16 cellular contexts compared by ENCODE assay signal in genomic region chr6:43283514-43283901, GRCh38. TPM values are rescaled to one million over a fixed set of nuclear protein-coding genes. Genes with fewer than 3 reads are reported as not detected.
A peak's percentile ranks its signal among the peaks of the same experiment; 100 is the strongest.
DNase-seq lines count a peak whose midpoint lies in the region; TF ChIP-seq lines count a peak whose summit lies in the region.
"Had no signal": no experiment of that assay in that cellular context is flagged by ENCODE, and none has a peak within 500 bp of the region (broad histone marks: within the 10 kb centered on the region; RNA-seq: fewer than 3 reads in every experiment).

No MANE protein-coding gene starts in this region.

- peak overlapping the region; percentile 2 for H2AK5ac ChIP-seq in neuronal stem cell (ENCODE audit: low read depth, low read length)

- DNase-seq in neuronal stem cell (ENCODE audit: low spot score), result no peak
- no peak for DNase-seq in inferior parietal cortex (ENCODE audit: extremely low spot score)
- no peak for DNase-seq in NCI-H446 (lab: John Stamatoyannopoulos, UW)
- DNase-seq in NCI-H2171 treated with DMSO at 0.1 percent for 48 hours (lab: John Stamatoyannopoulos, UW), result no peak
- DNase-seq: ACHN; BE2C; Caco-2; CD4-positive, alpha-beta T cell; GF-D8; GM23248; HCEC 1CT had no signal

- H2BK120ac ChIP-seq in neuronal stem cell (ENCODE audit: low read depth, low read length), result peak overlapping the region; percentile 14

- H3F3A ChIP-seq in DOHH2 (ENCODE audit: control insufficient read depth, insufficient read depth), result no peaks in the 10 kb centered on the region

- no peaks in the 10 kb centered on the region for H3K79me2 ChIP-seq in DOHH2 (ENCODE audit: control insufficient read depth, low read length)

- H3K4me1 ChIP-seq in BLaER1 treated with 17β-estradiol and CSF1 and Interleukin-3, amounts not matched to agents 10 nM and 100 nM, result peaks cover 34 to 52% (median 41%) of the 10 kb centered on the region in 10 experiments
- peaks cover 18% of the 10 kb centered on the region for H3K4me1 ChIP-seq in DOHH2 (ENCODE audit: control insufficient read depth, low read length)
- peaks cover 4 to 10% of the 10 kb centered on the region in 2 donors for H3K4me1 ChIP-seq in neuronal stem cell (ENCODE audit: control insufficient read depth in 2 of 2, insufficient read depth in 1 of 2, low read depth in 1 of 2, low read length in 2 of 2)
- H3K4me1 ChIP-seq: BE2C had no signal

- H2BK15ac ChIP-seq in neuronal stem cell (ENCODE audit: low read length), result no peak overlapping the region

- H3K4me3 ChIP-seq in BLaER1 treated with 17β-estradiol and CSF1 and Interleukin-3, amounts not matched to agents 10 nM and 100 nM, result no peak overlapping the region
- peak overlapping the region; percentile 55 for H3K4me3 ChIP-seq in DOHH2 (ENCODE audit: low read length)
- H3K4me3 ChIP-seq in neuronal stem cell (ENCODE audit: low read length in 2 of 2), result no peak overlapping the region
- H3K4me3 ChIP-seq: GM23248 had no signal

- H4K8ac ChIP-seq in neuronal stem cell (ENCODE audit: low read depth, low read length), result no peak overlapping the region

- H3K18ac ChIP-seq in neuronal stem cell (ENCODE audit: low read length), result no peak overlapping the region

- peak overlapping the region; percentile 32 for H3K23ac ChIP-seq in neuronal stem cell (ENCODE audit: low read depth, low read length, poor library complexity)

- no peak overlapping the region for H4K91ac ChIP-seq in neuronal stem cell (ENCODE audit: low read depth, low read length, poor library complexity)

- no peak overlapping the region for H2BK12ac ChIP-seq in neuronal stem cell (ENCODE audit: low read length)

- no peak overlapping the region for H3K4ac ChIP-seq in neuronal stem cell (ENCODE audit: low read length)

- peaks cover 11 to 29% (median 21%) of the 10 kb centered on the region in 11 experiments; a peak in 20 of 22 replicates for H3K27me3 ChIP-seq in BLaER1 treated with 17β-estradiol and CSF1 and Interleukin-3, amounts not matched to agents 10 nM and 100 nM
- no peaks in the 10 kb centered on the region for H3K27me3 ChIP-seq in DOHH2 (ENCODE audit: control insufficient read depth, low read length)
- peaks cover 0 to 3% (median 0%) of the 10 kb centered on the region in 3 experiments for H3K27me3 ChIP-seq in neuronal stem cell (ENCODE audit: control insufficient read depth in 3 of 3, insufficient read depth in 3 of 3, low read depth in 1 of 3, low read length in 3 of 3)
- H3K27me3 ChIP-seq: BE2C had no signal

- H3K9me2 ChIP-seq in DOHH2 (replicated peaks; ENCODE audit: control insufficient read depth, low read length), result no peaks in the 10 kb centered on the region

- H3K27ac ChIP-seq in BLaER1 treated with 17β-estradiol and CSF1 and Interleukin-3, amounts not matched to agents 10 nM and 100 nM, result no peak overlapping the region
- H3K27ac ChIP-seq in DOHH2 (ENCODE audit: low read depth, low read length) (no peak overlapping the region), VCaP (peak overlapping the region; percentile 15; the same call in 1 of the 2 replicates), neuronal stem cell (replicated peaks; ENCODE audit: low read length) (no peak overlapping the region)
- H3K27ac ChIP-seq: C4-2B, GM23248, HL-60 had no signal

- no peak for TF ChIP-seq CTCF in DOHH2 (IDR thresholded peaks at IDR 0.05; ENCODE audit: low read depth, low read length, poor library complexity, severe bottlenecking)
- TF ChIP-seq CTCF in VCaP (conservative IDR thresholded peaks at IDR 0.05), result no peak

- H3K9ac ChIP-seq in BLaER1 treated with 17β-estradiol and CSF1 and Interleukin-3, amounts not matched to agents 10 nM and 100 nM, result no peak overlapping the region; a peak in 1 of 22 replicates
- H3K9ac ChIP-seq in neuronal stem cell (ENCODE audit: low read depth, low read length, poor library complexity), result no peak overlapping the region
- H3K9ac ChIP-seq: GM23248 had no signal

- no peak overlapping the region for H3K14ac ChIP-seq in neuronal stem cell (ENCODE audit: low read length)

- WGBS in neuronal stem cell (ENCODE audit: extremely low coverage in 2 of 2, insufficient read length in 2 of 2, insufficient replicate concordance in 1 of 2), 2 donors, result no CpG with 5 or more reads among the region's 18 CpGs

- H3K36me3 ChIP-seq in BLaER1 treated with 17β-estradiol and CSF1 and Interleukin-3, amounts not matched to agents 10 nM and 100 nM, result no peaks in the 10 kb centered on the region
- H3K36me3 ChIP-seq in DOHH2 (ENCODE audit: control insufficient read depth, low read length) (no peaks in the 10 kb centered on the region), neuronal stem cell (replicated peaks in 1 of 2; ENCODE audit: control insufficient read depth in 2 of 2, insufficient read depth in 2 of 2, low read length in 2 of 2) (no peaks in the 10 kb centered on the region)
- H3K36me3 ChIP-seq: BE2C had no signal

- H2AFZ ChIP-seq in neuronal stem cell (ENCODE audit: low read length), result no peak overlapping the region
- H2AFZ ChIP-seq: GM23248 had no signal

- no peaks in the 10 kb centered on the region for H3K9me3 ChIP-seq in BLaER1 treated with 17β-estradiol and CSF1 and Interleukin-3, amounts not matched to agents 10 nM and 100 nM (replicated peaks in 1 of 11)
- no peaks in the 10 kb centered on the region for H3K9me3 ChIP-seq in DOHH2 (ENCODE audit: control insufficient read depth, insufficient read depth, low read length)
- no peaks in the 10 kb centered on the region for H3K9me3 ChIP-seq in neuronal stem cell (replicated peaks in 1 of 2; ENCODE audit: control insufficient read depth in 2 of 2, insufficient read depth in 1 of 2, low read depth in 1 of 2, low read length in 2 of 2)
- H3K9me3 ChIP-seq: BE2C, Caco-2 had no signal

- no peak overlapping the region for H2BK5ac ChIP-seq in neuronal stem cell (ENCODE audit: low read length)

- no peaks in the 10 kb centered on the region for H4K20me1 ChIP-seq in BLaER1 treated with 17β-estradiol and CSF1 and Interleukin-3, amounts not matched to agents 10 nM and 100 nM
- no peaks in the 10 kb centered on the region for H4K20me1 ChIP-seq in DOHH2 (ENCODE audit: control insufficient read depth, insufficient read depth, low read depth, low read length)

- peak overlapping the region in 10 of 11 experiments; percentile 32 to 68 (median 48); a peak in 10 of 22 replicates for H3K4me2 ChIP-seq in BLaER1 treated with 17β-estradiol and CSF1 and Interleukin-3, amounts not matched to agents 10 nM and 100 nM
- H3K4me2 ChIP-seq in DOHH2 (ENCODE audit: low read length) (peak overlapping the region; percentile 58), neuronal stem cell (ENCODE audit: insufficient read depth, low read length, poor library complexity, severe bottlenecking) (no peak overlapping the region)

- no peaks in the 10 kb centered on the region for H3K79me1 ChIP-seq in neuronal stem cell (ENCODE audit: low read depth, low read length)

RNA-seq across cellular contexts. Expression of gene SLC22A7, which starts 14.6 kb away (rescaled TPM):
- polyA plus RNA-seq in neuronal stem cell (2013, experiment 1 of 2), result 0.01 TPM
- not detected for polyA plus RNA-seq in neuronal stem cell (2013, experiment 2 of 2)
- polyA plus RNA-seq: GM23248 had no signal

RNA-seq across cellular contexts. Expression of gene CRIP3, which starts 25.1 kb away (rescaled TPM):
- 25.5 TPM for polyA plus RNA-seq in neuronal stem cell (2013, experiment 1 of 2)
- polyA plus RNA-seq in neuronal stem cell (2013, experiment 2 of 2), result 24.5 TPM
- polyA plus RNA-seq: GM23248 had no signal

RNA-seq across cellular contexts. Expression of gene TTBK1, which starts 40.2 kb away (rescaled TPM):
- 1.5 TPM for polyA plus RNA-seq in neuronal stem cell (2013, experiment 1 of 2)
- polyA plus RNA-seq in neuronal stem cell (2013, experiment 2 of 2), result 1.5 TPM
- polyA plus RNA-seq: GM23248 had no signal

RNA-seq across cellular contexts. Expression of gene DNPH1, which starts 54.2 kb away (rescaled TPM):
- polyA plus RNA-seq in neuronal stem cell (2013, experiment 1 of 2), result 110 TPM
- polyA plus RNA-seq in neuronal stem cell (2013, experiment 2 of 2), result 110 TPM
